Comparison of ENCODE assay signal across 8 cellular contexts in the genomic region with DNA sequence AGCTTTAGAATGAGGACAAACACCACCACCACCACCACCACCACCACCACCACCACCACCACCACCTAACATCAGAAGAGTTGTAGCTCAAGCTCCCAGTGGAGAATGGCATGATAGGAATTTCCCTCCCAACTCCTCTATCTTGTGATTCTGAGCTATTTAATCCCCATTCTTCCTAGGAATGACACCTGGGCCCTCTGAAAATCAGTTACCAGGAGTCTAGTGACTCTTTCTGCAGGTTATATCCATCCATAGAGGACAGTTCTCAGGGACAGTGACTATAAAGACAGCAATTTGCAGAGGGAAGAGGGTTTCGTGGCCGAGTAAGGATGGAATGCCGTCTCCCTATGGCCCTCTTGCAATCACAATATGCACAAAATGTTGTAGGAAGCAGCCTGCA. TPM values are rescaled to one million over a fixed set of nuclear protein-coding genes. Genes with fewer than 3 reads are reported as not detected.
DNase-seq lines count a peak whose midpoint lies in the region; TF ChIP-seq lines count a peak whose summit lies in the region.

No MANE protein-coding gene starts in this region.

- BruUV-seq in OCI-LY7 (replicated peaks; lab: Mats Ljungman, UMichigan) = no TSS peak

- H3K36me3 ChIP-seq in CD4-positive, alpha-beta memory T cell (ENCODE audit: insufficient read depth, low read length) = no peaks in the 10 kb centered on the region
- H3K36me3 ChIP-seq in OCI-LY7 (ENCODE audit: insufficient read depth, low read length) (peaks cover 34% of the 10 kb centered on the region), esophagus (ENCODE audit: control insufficient read depth in 2 of 2, insufficient read depth in 2 of 2, low read length in 1 of 2) (peaks cover 0 to 14% of the 10 kb centered on the region in 2 donors), osteoblast (ENCODE audit: insufficient read depth, low read length) (peaks cover 34% of the 10 kb centered on the region), colonic mucosa (no peaks in the 10 kb centered on the region), testis (ENCODE audit: low read depth, missing control alignments) (no peaks in the 10 kb centered on the region)

- peaks cover 79 to 99% (median 91%) of the 10 kb centered on the region in 4 donors for H3K4me1 Mint-ChIP-seq in CD4-positive, alpha-beta memory T cell

- H2AFZ ChIP-seq in OCI-LY7 (ENCODE audit: low read length) = no peak overlapping the region
- no peak overlapping the region for H2AFZ ChIP-seq in osteoblast (ENCODE audit: low read length)

- H3K27ac Mint-ChIP-seq in CD4-positive, alpha-beta memory T cell = peak overlapping the region; percentile 82 to 98 (median 95)

- H3K9me2 ChIP-seq in OCI-LY7 (ENCODE audit: insufficient read depth, low read length) = no peaks in the 10 kb centered on the region

- whole genome bisulfite sequencing in esophagus, 2 donors = 67 to 74% methylated on average over 3 of the region's 3 CpGs
- WGBS in testis, 2 donors = 78 to 95% methylated on average over 3 of the region's 3 CpGs
- 68 to 80% methylated on average over 3 of the region's 3 CpGs for WGBS in lower leg skin, 2 donors

- H3K9ac ChIP-seq in colonic mucosa (ENCODE audit: low read depth in 2 of 2, low read length in 2 of 2) = no peak overlapping the region

- H3K79me2 ChIP-seq in OCI-LY7 (ENCODE audit: insufficient read depth, low read depth, low read length) (peaks cover 92% of the 10 kb centered on the region), osteoblast (ENCODE audit: insufficient read depth, low read length) (peaks cover 99% of the 10 kb centered on the region)

- H3K9me3 ChIP-seq in CD4-positive, alpha-beta memory T cell (ENCODE audit: control insufficient read depth in 1 of 2, low read length in 2 of 2) = no peaks in the 10 kb centered on the region
- H3K9me3 ChIP-seq in OCI-LY7 (ENCODE audit: low read length) = no peaks in the 10 kb centered on the region
- no peaks in the 10 kb centered on the region for H3K9me3 ChIP-seq in esophagus (ENCODE audit: control insufficient read depth in 2 of 2, insufficient read depth in 1 of 2, low read depth in 1 of 2, low read length in 1 of 2)
- no peaks in the 10 kb centered on the region for H3K9me3 ChIP-seq in osteoblast (ENCODE audit: low read depth, low read length)
- H3K9me3 ChIP-seq in colonic mucosa = no peaks in the 10 kb centered on the region
- no peaks in the 10 kb centered on the region for H3K9me3 ChIP-seq in testis

- H3K27me3 Mint-ChIP-seq in CD4-positive, alpha-beta memory T cell = no peaks in the 10 kb centered on the region

- no peaks in the 10 kb centered on the region for H3K27me3 ChIP-seq in CD4-positive, alpha-beta memory T cell (ENCODE audit: insufficient read depth, low read length)
- H3K27me3 ChIP-seq in esophagus (ENCODE audit: control insufficient read depth in 1 of 2, insufficient read depth in 2 of 2, low read length in 2 of 2) = no peaks in the 10 kb centered on the region
- no peaks in the 10 kb centered on the region for H3K27me3 ChIP-seq in osteoblast (ENCODE audit: insufficient read depth, low read length)
- H3K27me3 ChIP-seq in colonic mucosa = no peaks in the 10 kb centered on the region
- no peaks in the 10 kb centered on the region for H3K27me3 ChIP-seq in testis

- H3K27ac ChIP-seq in CD4-positive, alpha-beta memory T cell (ENCODE audit: low read depth, low read length) = peak overlapping the region; percentile 6
- no peak overlapping the region for H3K27ac ChIP-seq in OCI-LY7 (ENCODE audit: low read depth, low read length, poor library complexity, severe bottlenecking)
- peak overlapping the region; percentile 35 to 65 for H3K27ac ChIP-seq in esophagus (ENCODE audit: low read depth in 2 of 2, low read length in 1 of 2)
- H3K27ac ChIP-seq in osteoblast (ENCODE audit: low read depth, low read length) = peak overlapping the region; percentile 43
- no peak overlapping the region for H3K27ac ChIP-seq in colonic mucosa
- no peak overlapping the region for H3K27ac ChIP-seq in testis

- DNase-seq in CD4-positive, alpha-beta memory T cell = no peak
- DNase-seq in OCI-LY7 (ENCODE audit: low spot score) (no peak), osteoblast (ENCODE audit: insufficient read length, low spot score, missing footprints) (peak; percentile 25), colonic mucosa (no peak), NCI-H1694 (lab: John Stamatoyannopoulos, UW) (no peak), testis (no peak), lower leg skin (ENCODE audit: low spot score in 2 of 2) (no peak)

- intact Hi-C loops in CD4-positive, alpha-beta memory T cell (cut with micrococcal nuclease) = no loop called here
- intact Hi-C loops in OCI-LY7 (cut with micrococcal nuclease; ENCODE audit: unreplicated experiment) = no loop called here
- intact Hi-C loops in colonic mucosa (cut with DNase I) = no loop called here
- intact Hi-C loops in testis (cut with DNase I; ENCODE audit: low total_unique reads) = no loop called here
- intact Hi-C loops in lower leg skin (cut with DNase I; ENCODE audit: low total_unique reads) = no loop called here

- TF ChIP-seq POLR2A in testis (IDR thresholded peaks at IDR 0.05) (no peak), lower leg skin (IDR thresholded peaks at IDR 0.05) (no peak)

- peaks cover 21 to 60% of the 10 kb centered on the region in 2 donors for H3K36me3 Mint-ChIP-seq in CD4-positive, alpha-beta memory T cell

- H3K9me3 Mint-ChIP-seq in CD4-positive, alpha-beta memory T cell = peaks cover 0 to under 1% (median 0%) of the 10 kb centered on the region in 8 donors

- H3K4me2 ChIP-seq in OCI-LY7 (ENCODE audit: low read length) = peak overlapping the region; percentile 25; the same call in 1 of the 2 replicates
- H3K4me2 ChIP-seq in osteoblast (ENCODE audit: insufficient read depth, low read length) = no peak overlapping the region

- H3K4me3 ChIP-seq in CD4-positive, alpha-beta memory T cell (ENCODE audit: low read length in 2 of 2) = no peak overlapping the region
- H3K4me3 ChIP-seq in OCI-LY7 (ENCODE audit: low read depth, low read length, poor library complexity, severe bottlenecking) (no peak overlapping the region), esophagus (ENCODE audit: low read depth in 1 of 2, low read length in 2 of 2) (no peak overlapping the region), osteoblast (ENCODE audit: insufficient read depth, low read length) (no peak overlapping the region), colonic mucosa (no peak overlapping the region), testis (no peak overlapping the region), lower leg skin (ENCODE audit: low read depth, poor library complexity, severe bottlenecking) (no peak overlapping the region)

- no peak for TF ChIP-seq CTCF in OCI-LY7 (conservative IDR thresholded peaks at IDR 0.05; ENCODE audit: low read length)
- TF ChIP-seq CTCF in osteoblast (IDR thresholded peaks at IDR 0.05; ENCODE audit: extremely low read depth, low read depth, low read length) = no peak
- no peak for TF ChIP-seq CTCF in colonic mucosa (IDR thresholded peaks at IDR 0.05)
- no peak for TF ChIP-seq CTCF in testis (IDR thresholded peaks at IDR 0.05)
- no peak for TF ChIP-seq CTCF in lower leg skin (IDR thresholded peaks at IDR 0.05)

- POLR2A ChIA-PET in CD4-positive, alpha-beta memory T cell (lab: Charles Lee; ENCODE audit: partially characterized antibody) = interaction anchor here (0.8 to 59.9 kb wide), 4 partner anchors 9 to 110 kb away, joined by 3 to 2535 read pairs (median 1270); a partner anchor contains a TSS
- POLR2A ChIA-PET in OCI-LY7 (lab: Charles Lee) = interaction anchor here (0.6 to 1.6 kb wide), 3 partner anchors 18 to 47 kb away, joined by 5 to 10 read pairs (median 5); no protein-coding TSS in a partner anchor

- CTCF ChIA-PET in CD4-positive, alpha-beta memory T cell (lab: Charles Lee; ENCODE audit: partially characterized antibody) = no interaction called here
- CTCF ChIA-PET in OCI-LY7 (lab: Charles Lee; ENCODE audit: unreplicated experiment) = interaction anchor here (0.6 kb wide), 1 partner anchor 111 kb away, joined by 3 read pairs; no protein-coding TSS in a partner anchor

- peaks cover 23% of the 10 kb centered on the region for H4K20me1 ChIP-seq in OCI-LY7 (ENCODE audit: insufficient read depth, low read length)
- peaks cover 89% of the 10 kb centered on the region for H4K20me1 ChIP-seq in osteoblast (ENCODE audit: insufficient read depth, low read length)

- H3K4me1 ChIP-seq in CD4-positive, alpha-beta memory T cell (ENCODE audit: insufficient read depth, low read length) = peaks cover 100% of the 10 kb centered on the region
- H3K4me1 ChIP-seq in OCI-LY7 (ENCODE audit: insufficient read depth, low read length, poor library complexity, severe bottlenecking) (peaks cover 74% of the 10 kb centered on the region), esophagus (ENCODE audit: control insufficient read depth in 2 of 2, insufficient read depth in 2 of 2, low read length in 1 of 2) (peaks cover 21 to 51% of the 10 kb centered on the region in 2 donors), osteoblast (ENCODE audit: insufficient read depth, low read length) (peaks cover 96% of the 10 kb centered on the region), colonic mucosa (peaks cover 47% of the 10 kb centered on the region), testis (peaks cover 31% of the 10 kb centered on the region)

- peak overlapping the region in 7 of 8 donors; percentile 35 to 89 (median 74) for H3K4me3 Mint-ChIP-seq in CD4-positive, alpha-beta memory T cell

RNA-seq across cellular contexts. Expression of a gene that starts 27.8 kb away (rescaled TPM):
- total RNA-seq in CD4-positive, alpha-beta memory T cell = 100 to 1,000 TPM; 717 to 734 TPM
- 100 to 1,000 TPM in 1 of 2 donors, 10 to 100 TPM in 1; 17.3 to 476 TPM for polyA plus RNA-seq in CD4-positive, alpha-beta memory T cell
- 112 and 133 TPM in 2 replicates for total RNA-seq in OCI-LY7 (2014; rRNA removed; shearing (Covaris generic))
- 213 and 223 TPM in 2 replicates for total RNA-seq in OCI-LY7 (2022)
- 100 to 1,000 TPM; 107 to 114 TPM for polyA plus RNA-seq in esophagus
- 796 and 964 TPM in 2 replicates for total RNA-seq in osteoblast
- total RNA-seq in colonic mucosa = 100 to 1,000 TPM; 711 to 719 TPM
- 100 to 1,000 TPM; 141 to 146 TPM for total RNA-seq in testis
- 129 TPM for polyA plus RNA-seq in testis (ENCODE audit: insufficient read depth, low read depth, low replicate concordance)
- total RNA-seq in lower leg skin = 100 to 1,000 TPM; 258 to 335 (median 307) TPM

Comparison
In these comparisons a context has a peak if more than half of its experiments do, and no peak if none do; other contexts are left out.
1. H3K27ac ChIP-seq: peak in CD4-positive, alpha-beta memory T cell (single experiment), esophagus (2 of 2) and osteoblast (single experiment); none in OCI-LY7 (single experiment), colonic mucosa (single experiment) and testis (0 of 2).